Comparison of ENCODE assay signal across 8 cellular contexts in the genomic region with DNA sequence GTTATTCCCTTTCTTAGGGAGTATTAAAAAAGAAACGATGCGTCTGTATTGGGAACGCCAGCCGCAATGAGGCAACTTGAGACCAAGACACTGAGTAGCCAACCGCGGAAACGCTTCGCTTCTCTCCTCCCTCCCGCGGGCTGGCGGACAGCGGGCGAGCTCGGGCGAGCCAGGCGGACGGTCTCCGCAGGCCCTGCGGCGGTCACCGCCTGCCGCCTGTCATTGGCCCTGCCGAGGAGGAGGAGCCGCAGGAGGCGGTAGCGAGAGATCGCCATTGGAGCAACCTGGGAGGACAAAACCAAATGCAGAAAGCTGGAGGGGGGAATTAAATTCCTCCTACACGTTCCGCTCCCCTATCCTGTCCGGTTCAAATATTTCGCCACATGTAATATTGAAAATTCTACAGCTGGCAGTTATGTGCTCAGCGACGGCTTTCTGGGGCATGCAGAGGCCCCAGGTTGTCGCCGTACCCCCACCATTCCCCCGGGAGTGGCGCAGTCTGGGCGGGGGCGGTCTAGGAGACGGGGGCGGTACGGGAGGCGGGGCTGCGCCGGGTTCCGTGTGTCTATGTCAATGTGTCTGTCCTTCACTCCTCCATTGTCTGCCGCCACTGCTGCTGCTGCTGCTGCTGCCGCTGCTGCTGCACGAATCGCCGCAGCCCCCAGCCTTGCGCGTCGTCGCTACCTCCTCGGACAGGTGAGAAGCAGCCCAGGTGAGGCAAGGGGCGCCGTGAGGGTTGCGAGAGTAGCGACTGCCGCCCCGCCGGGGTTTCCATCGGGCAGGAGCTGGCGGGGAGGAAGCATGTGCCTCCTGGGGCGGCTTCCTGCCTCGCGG. TPM values are rescaled to one million over a fixed set of nuclear protein-coding genes. Genes with fewer than 3 reads are reported as not detected.
DNase-seq lines count a peak whose midpoint lies in the region; ATAC-seq and TF ChIP-seq lines count a peak whose summit lies in the region.

A gene (minus strand): TSS at position 162 of the 834 bp plus-strand sequence. CDS start 181 bp downstream, outside the sequence.
A gene (plus strand): TSS at position 589 of the 834 bp plus-strand sequence. CDS start 19,263 bp downstream, outside the sequence.

- H3K4me3 Mint-ChIP-seq in stimulated activated naive CD8-positive, alpha-beta T cell treated with anti-CD3 and anti-CD28 coated beads, Interleukin-15, amount 100 ng/mL, for 72 hours = peak within 1 kb of the TSS; percentile 95 to 97

- no peaks in the 10 kb centered on the region for H3K27me3 Mint-ChIP-seq in stimulated activated naive CD8-positive, alpha-beta T cell treated with anti-CD3 and anti-CD28 coated beads, Interleukin-15, amount 100 ng/mL, for 72 hours

- H2AFZ ChIP-seq in MM.1S (ENCODE audit: low read length) (peak within 1 kb of the TSS; percentile 95), neural cell (ENCODE audit: low read depth, low read length) (peak within 1 kb of the TSS; percentile 63)

- no peaks in the 10 kb centered on the region for H3K9me3 Mint-ChIP-seq in stimulated activated naive CD8-positive, alpha-beta T cell treated with anti-CD3 and anti-CD28 coated beads, Interleukin-15, amount 100 ng/mL, for 72 hours

- peak within 1 kb of the TSS; percentile 96 for H3K4me3 ChIP-seq in MM.1S (ENCODE audit: low read length)
- peak within 1 kb of the TSS; percentile 71 to 76 for H3K4me3 ChIP-seq in foreskin fibroblast (ENCODE audit: low read depth in 1 of 2, low read length in 2 of 2)
- H3K4me3 ChIP-seq in neural cell (ENCODE audit: low read length) = peak within 1 kb of the TSS; percentile 86

- H3K9me2 ChIP-seq in MM.1S (replicated peaks; ENCODE audit: insufficient read depth, low read length) (no peaks in the 10 kb centered on the region), neural cell (ENCODE audit: insufficient read depth, low read length) (no peaks in the 10 kb centered on the region)

- H3K27ac ChIP-seq in MM.1S (ENCODE audit: low read length) (peak within 1 kb of the TSS; percentile 66; the same call in 1 of the 2 replicates), neural cell (ENCODE audit: low read length) (peak within 1 kb of the TSS; percentile 94)

- H3K9ac ChIP-seq in ES-I3 (ENCODE audit: low read depth, low read length) (peak within 1 kb of the TSS; percentile 86), MM.1S (ENCODE audit: low read length) (peak within 1 kb of the TSS; percentile 87), neural cell (ENCODE audit: low read length) (peak within 1 kb of the TSS; percentile 95)

- 0 out of 2 replicates have a peak, but pooled peaks cover 4% of the 10 kb centered on the region for H3F3A ChIP-seq in MM.1S (ENCODE audit: insufficient read depth, low read length)
- H3F3A ChIP-seq in neural cell (ENCODE audit: insufficient read depth, low read length, poor library complexity, severe bottlenecking) = no peaks in the 10 kb centered on the region

- H3K4me2 ChIP-seq in MM.1S (ENCODE audit: low read depth, low read length) (peak within 1 kb of the TSS; percentile 84), neural cell (ENCODE audit: low read length) (peak within 1 kb of the TSS; percentile 95)

- H3K27ac Mint-ChIP-seq in stimulated activated naive CD8-positive, alpha-beta T cell treated with anti-CD3 and anti-CD28 coated beads, Interleukin-15, amount 100 ng/mL, for 72 hours = peak within 1 kb of the TSS; percentile 98 to 100

- peaks cover 48% of the 10 kb centered on the region for H3K79me2 ChIP-seq in MM.1S (ENCODE audit: low read length)
- peaks cover 81% of the 10 kb centered on the region for H3K79me2 ChIP-seq in neural cell (replicated peaks; ENCODE audit: insufficient read depth, low read length)

- TF ChIP-seq EP300 in neural cell (conservative IDR thresholded peaks at IDR 0.05; ENCODE audit: poor library complexity, severe bottlenecking) = peak; percentile 68

- ATAC-seq in stimulated activated naive CD8-positive, alpha-beta T cell treated with anti-CD3 and anti-CD28 coated beads, Interleukin-15, amount 100 ng/mL, for 72 hours = peak; percentile 92

- TF ChIP-seq RAD21 in neural cell (conservative IDR thresholded peaks at IDR 0.05) = peak; percentile 15

- DNase-seq in HCEC 1CT (peak; percentile 98), MM.1S (peak; percentile 98), SHP77 treated with DMSO at 0.1 percent for 48 hours (lab: John Stamatoyannopoulos, UW) (peak; percentile 93), activated gamma-delta T cell treated with Interleukin-2 at 50 U/mL for 16 hours (peak; percentile 90), foreskin fibroblast (peak; percentile 98 to 99)
- DNase-seq in stimulated activated naive CD8-positive, alpha-beta T cell treated with anti-CD3 and anti-CD28 coated beads, Interleukin-15, amount 100 ng/mL, for 72 hours = peak; percentile 91 to 95

- peaks cover 57% of the 10 kb centered on the region for H3K4me1 Mint-ChIP-seq in stimulated activated naive CD8-positive, alpha-beta T cell treated with anti-CD3 and anti-CD28 coated beads, Interleukin-15, amount 100 ng/mL, for 72 hours

- H4K20me1 ChIP-seq in MM.1S (ENCODE audit: insufficient read depth, low read length) (peaks cover 15% of the 10 kb centered on the region; the same call in 1 of the 2 replicates), neural cell (ENCODE audit: insufficient read depth) (peaks cover 7% of the 10 kb centered on the region)

- TF ChIP-seq CTCF in MM.1S (IDR thresholded peaks at IDR 0.05; ENCODE audit: low read length) (no peak), foreskin fibroblast (IDR thresholded peaks at IDR 0.05; ENCODE audit: low read depth, low read length) (no peak), neural cell (IDR thresholded peaks at IDR 0.05; ENCODE audit: poor library complexity, severe bottlenecking) (peak; percentile 35)

- H3K27me3 ChIP-seq in MM.1S (replicated peaks; ENCODE audit: insufficient read depth, low read length) (no peaks in the 10 kb centered on the region), neural cell (ENCODE audit: insufficient read depth, low read depth, low read length) (no peaks in the 10 kb centered on the region)

- H3K9me3 ChIP-seq in ES-I3 (ENCODE audit: control insufficient read depth, insufficient read depth, low read length) (no peaks in the 10 kb centered on the region), MM.1S (replicated peaks; ENCODE audit: insufficient read depth, low read length) (no peaks in the 10 kb centered on the region), neural cell (ENCODE audit: low read length) (no peaks in the 10 kb centered on the region)

- H3K4me1 ChIP-seq in ES-I3 (ENCODE audit: insufficient read depth, low read length) (peaks cover 18% of the 10 kb centered on the region), MM.1S (ENCODE audit: low read length) (peaks cover 21% of the 10 kb centered on the region; the same call in 1 of the 2 replicates)

- H3K36me3 ChIP-seq in ES-I3 (ENCODE audit: insufficient read depth, low read length) = no peaks in the 10 kb centered on the region
- H3K36me3 ChIP-seq in MM.1S (replicated peaks; ENCODE audit: insufficient read depth, low read length) = no peaks in the 10 kb centered on the region
- no peaks in the 10 kb centered on the region for H3K36me3 ChIP-seq in neural cell (ENCODE audit: insufficient read depth, low read length)

TF ChIP-seq in neural cell, 6 proteins besides CTCF, POLR2A, EP300 and RAD21:
- TF ChIP-seq EZH2 (IDR thresholded peaks at IDR 0.05; ENCODE audit: borderline replicate concordance, insufficient read depth, low read length, poor library complexity, severe bottlenecking) = no peak
- TF ChIP-seq TAF1 (IDR thresholded peaks at IDR 0.05; ENCODE audit: low read depth) = peak; percentile 100
- TF ChIP-seq MXI1 (conservative IDR thresholded peaks at IDR 0.05; ENCODE audit: poor library complexity, severe bottlenecking) = peak; percentile 94
- TF ChIP-seq POLR2AphosphoS5 (IDR thresholded peaks at IDR 0.05) = peak; percentile 97
- TF ChIP-seq SMC3 (conservative IDR thresholded peaks at IDR 0.05; ENCODE audit: poor library complexity) = no peak
- TF ChIP-seq, protein P1, sequence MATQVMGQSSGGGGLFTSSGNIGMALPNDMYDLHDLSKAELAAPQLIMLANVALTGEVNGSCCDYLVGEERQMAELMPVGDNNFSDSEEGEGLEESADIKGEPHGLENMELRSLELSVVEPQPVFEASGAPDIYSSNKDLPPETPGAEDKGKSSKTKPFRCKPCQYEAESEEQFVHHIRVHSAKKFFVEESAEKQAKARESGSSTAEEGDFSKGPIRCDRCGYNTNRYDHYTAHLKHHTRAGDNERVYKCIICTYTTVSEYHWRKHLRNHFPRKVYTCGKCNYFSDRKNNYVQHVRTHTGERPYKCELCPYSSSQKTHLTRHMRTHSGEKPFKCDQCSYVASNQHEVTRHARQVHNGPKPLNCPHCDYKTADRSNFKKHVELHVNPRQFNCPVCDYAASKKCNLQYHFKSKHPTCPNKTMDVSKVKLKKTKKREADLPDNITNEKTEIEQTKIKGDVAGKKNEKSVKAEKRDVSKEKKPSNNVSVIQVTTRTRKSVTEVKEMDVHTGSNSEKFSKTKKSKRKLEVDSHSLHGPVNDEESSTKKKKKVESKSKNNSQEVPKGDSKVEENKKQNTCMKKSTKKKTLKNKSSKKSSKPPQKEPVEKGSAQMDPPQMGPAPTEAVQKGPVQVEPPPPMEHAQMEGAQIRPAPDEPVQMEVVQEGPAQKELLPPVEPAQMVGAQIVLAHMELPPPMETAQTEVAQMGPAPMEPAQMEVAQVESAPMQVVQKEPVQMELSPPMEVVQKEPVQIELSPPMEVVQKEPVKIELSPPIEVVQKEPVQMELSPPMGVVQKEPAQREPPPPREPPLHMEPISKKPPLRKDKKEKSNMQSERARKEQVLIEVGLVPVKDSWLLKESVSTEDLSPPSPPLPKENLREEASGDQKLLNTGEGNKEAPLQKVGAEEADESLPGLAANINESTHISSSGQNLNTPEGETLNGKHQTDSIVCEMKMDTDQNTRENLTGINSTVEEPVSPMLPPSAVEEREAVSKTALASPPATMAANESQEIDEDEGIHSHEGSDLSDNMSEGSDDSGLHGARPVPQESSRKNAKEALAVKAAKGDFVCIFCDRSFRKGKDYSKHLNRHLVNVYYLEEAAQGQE (IDR thresholded peaks at IDR 0.05; ENCODE audit: borderline replicate concordance) = peak; percentile 98

RNA-seq across cellular contexts. Expression of the first gene that starts in this region (rescaled TPM):
- 78.5 and 94.7 TPM in 2 replicates for polyA plus RNA-seq in neural cell
- polyA minus RNA-seq in neural cell = 93.5 and 109 TPM in 2 replicates

RNA-seq across cellular contexts. Expression of the second gene that starts in this region (rescaled TPM):
- 203 and 234 TPM in 2 replicates for polyA plus RNA-seq in neural cell
- 155 and 168 TPM in 2 replicates for polyA minus RNA-seq in neural cell

Comparison
In these comparisons a context has a peak if more than half of its experiments do, and no peak if none do; other contexts are left out.
1. Peak in every context shown above with its lines: DNase-seq, ATAC-seq, H3K4me3 ChIP-seq and H3K27ac ChIP-seq.